In the genomic region with DNA sequence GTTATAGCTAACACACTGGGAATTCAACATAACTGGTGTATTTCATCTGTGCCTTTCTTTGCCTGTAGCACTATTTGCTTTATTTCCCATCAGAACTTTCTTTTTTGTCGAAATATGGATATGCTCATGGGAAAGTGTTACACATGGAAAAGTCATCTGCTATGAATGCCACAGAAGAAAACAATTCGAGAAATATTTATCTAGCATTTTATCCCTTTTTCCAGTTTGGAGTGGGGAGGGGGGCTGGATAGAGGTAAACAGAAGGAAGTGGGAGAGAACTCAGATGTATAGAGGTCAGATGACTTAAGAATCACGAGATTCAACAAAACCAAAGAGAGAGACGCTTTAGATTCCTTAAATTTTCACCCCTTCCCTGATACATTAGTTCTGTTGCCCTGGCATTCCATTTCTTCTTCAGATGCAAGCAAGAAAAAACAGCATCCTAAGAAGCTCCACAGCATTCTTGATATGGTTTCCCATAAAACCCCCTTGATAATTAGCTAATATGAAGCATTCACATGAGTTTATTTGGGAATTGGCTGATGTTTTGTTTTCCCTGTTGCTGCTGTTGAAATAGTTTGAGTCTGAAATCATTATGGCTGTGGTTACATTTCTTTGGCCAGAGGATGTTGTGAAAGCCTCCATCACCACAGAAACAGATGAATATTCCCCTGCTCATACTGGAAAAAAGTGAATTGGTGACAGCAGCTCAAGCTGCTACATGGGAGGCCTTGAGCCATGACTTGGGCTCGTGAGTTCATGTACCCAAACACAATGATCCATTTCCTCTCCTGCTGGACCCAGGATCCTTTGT, we compare ENCODE assay signal across 15 cellular contexts.
A peak's percentile ranks its signal among the peaks of the same experiment; 100 is the strongest.
DNase-seq lines count a peak whose midpoint lies in the region; ATAC-seq, FAIRE-seq and TF ChIP-seq lines count a peak whose summit lies in the region.
"Had no signal": no experiment of that assay in that cellular context is flagged by ENCODE, and none has a peak within 500 bp of the region (broad histone marks: within the 10 kb centered on the region; RNA-seq: fewer than 3 reads in every experiment).

No MANE protein-coding gene starts in this region.

- no peak overlapping the region for H2AFZ ChIP-seq in mammary epithelial cell (ENCODE audit: low read depth, low read length)

- H3K4me2 ChIP-seq in A549 (peak overlapping the region; percentile 52), mammary epithelial cell (ENCODE audit: insufficient read depth, low read depth, low read length) (peak overlapping the region; percentile 20)

- no peak overlapping the region for H3K4me3 Mint-ChIP-seq in CD8-positive, alpha-beta memory T cell
- H3K4me3 Mint-ChIP-seq: activated B cell treated with CpG ODN at 0.5 μM for 24 hours had no signal

- H3K27me3 ChIP-seq in mammary epithelial cell (ENCODE audit: insufficient read depth, low read length), result no peaks in the 10 kb centered on the region
- H3K27me3 ChIP-seq in lower lobe of right lung (ENCODE audit: low read depth), result no peaks in the 10 kb centered on the region
- no peaks in the 10 kb centered on the region for H3K27me3 ChIP-seq in CD8-positive, alpha-beta memory T cell (ENCODE audit: insufficient read depth, low read length, poor library complexity, severe bottlenecking)
- H3K27me3 ChIP-seq: adrenal gland had no signal

- TF ChIP-seq POLR2A in A549 (IDR thresholded peaks at IDR 0.05; ENCODE audit: low read length), result no peak

- TF ChIP-seq EP300 in A549 (IDR thresholded peaks at IDR 0.05), result no peak

- H3K9me3 ChIP-seq in A549 (0 out of 3 replicates have a peak, but pooled peaks cover 2% of the 10 kb centered on the region), mammary epithelial cell (replicated peaks; ENCODE audit: insufficient read depth, low read length) (peaks cover 2% of the 10 kb centered on the region), lower lobe of right lung (no peaks in the 10 kb centered on the region)
- no peaks in the 10 kb centered on the region for H3K9me3 ChIP-seq in CD8-positive, alpha-beta memory T cell (ENCODE audit: low read length)
- H3K9me3 ChIP-seq: adrenal gland had no signal

- H3K9ac ChIP-seq in mammary epithelial cell (ENCODE audit: insufficient read depth, low read length), result no peak overlapping the region

- no peak overlapping the region for H3K4me3 ChIP-seq in A549
- H3K4me3 ChIP-seq in mammary epithelial cell (replicated peaks in 1 of 3; ENCODE audit: insufficient read depth in 1 of 3, low read depth in 2 of 3, low read length in 3 of 3), result no peak overlapping the region
- H3K4me3 ChIP-seq in lower lobe of right lung, result no peak overlapping the region
- H3K4me3 ChIP-seq in CD8-positive, alpha-beta memory T cell (ENCODE audit: low read length), result no peak overlapping the region
- H3K4me3 ChIP-seq: adrenal gland had no signal

- H3K36me3 Mint-ChIP-seq in CD8-positive, alpha-beta memory T cell, result no peaks in the 10 kb centered on the region

- no peaks in the 10 kb centered on the region for H4K20me1 ChIP-seq in mammary epithelial cell (ENCODE audit: insufficient read depth, low read length)

- H3K27ac ChIP-seq in A549, result peak overlapping the region; percentile 58 to 84
- H3K27ac ChIP-seq in mammary epithelial cell (ENCODE audit: insufficient read depth, low read depth, low read length), result peak overlapping the region; percentile 47
- H3K27ac ChIP-seq in lower lobe of right lung, result peak overlapping the region; percentile 51
- no peak overlapping the region for H3K27ac ChIP-seq in CD8-positive, alpha-beta memory T cell (ENCODE audit: low read depth, low read length)

- H3K9me3 Mint-ChIP-seq in CD8-positive, alpha-beta memory T cell, result peaks cover 0 to 3% (median 0%) of the 10 kb centered on the region in 5 donors

- CTCF ChIA-PET in A549 (lab: Yijun Ruan, JAX) (interaction anchor here (1.0 to 1.4 kb wide), 3 partner anchors 9 to 928 kb away, joined by 3 to 7 read pairs (median 3); no protein-coding TSS in a partner anchor), mammary epithelial cell (lab: Charles Lee; ENCODE audit: low non-redundant PET) (no interaction called here)
- CTCF ChIA-PET in CD8-positive, alpha-beta memory T cell (lab: Charles Lee), result no interaction called here

- ATAC-seq in A549 (peak; percentile 50 to 70; a peak in 4 of 6 replicates), lower lobe of right lung (peak; percentile 43 to 64)

- dilution Hi-C loops in mammary epithelial cell (cut with HindIII; ENCODE audit: low sequenced_read_pairs), result no loop called here

- intact Hi-C loops in mammary epithelial cell (cut with micrococcal nuclease), result loop anchor here (2.0 kb wide), 1 partner anchor 14 kb away; no protein-coding TSS in a partner anchor
- intact Hi-C loops in lower lobe of right lung (cut with DNase I), result no loop called here

- peaks cover 44% of the 10 kb centered on the region for H3K4me1 ChIP-seq in A549
- peaks cover 19% of the 10 kb centered on the region for H3K4me1 ChIP-seq in mammary epithelial cell (ENCODE audit: insufficient read depth, low read length)
- H3K4me1 ChIP-seq in lower lobe of right lung, result no peaks in the 10 kb centered on the region
- H3K4me1 ChIP-seq in CD8-positive, alpha-beta memory T cell (ENCODE audit: insufficient read depth, low read length), result no peaks in the 10 kb centered on the region

- in situ Hi-C loops in mammary epithelial cell (cut with MboI; ENCODE audit: low sequenced_read_pairs in 2 of 2), result no loop called here

- TF ChIP-seq RAD21 in A549 (conservative IDR thresholded peaks at IDR 0.05 in 1 of 2, IDR thresholded peaks at IDR 0.05 in 1 of 2), result no peak

- 29% methylated on average over 5 of the region's 5 CpGs for WGBS in A549 (ENCODE audit: missing lambda C conversion rate)
- WGBS in mammary epithelial cell (ENCODE audit: low coverage, missing lambda C conversion rate), result 52% methylated on average over 5 of the region's 5 CpGs

- H3K27ac Mint-ChIP-seq in CD8-positive, alpha-beta memory T cell, result no peak overlapping the region
- H3K27ac Mint-ChIP-seq: activated B cell treated with CpG ODN at 0.5 μM for 24 hours had no signal

- no peaks in the 10 kb centered on the region for H3K79me2 ChIP-seq in mammary epithelial cell (ENCODE audit: insufficient read depth, low read length)

- peaks cover 4 to 11% of the 10 kb centered on the region in 2 donors for H3K27me3 Mint-ChIP-seq in CD8-positive, alpha-beta memory T cell

- H3K4me1 Mint-ChIP-seq in CD8-positive, alpha-beta memory T cell, result no peaks in the 10 kb centered on the region
- H3K4me1 Mint-ChIP-seq: activated B cell treated with CpG ODN at 0.5 μM for 24 hours had no signal

- no TSS peak for BruUV-seq in mammary epithelial cell (replicated peaks; lab: Mats Ljungman, UMichigan)

- H3K36me3 ChIP-seq in mammary epithelial cell (ENCODE audit: insufficient read depth, low read length), result no peaks in the 10 kb centered on the region
- H3K36me3 ChIP-seq in lower lobe of right lung, result no peaks in the 10 kb centered on the region
- H3K36me3 ChIP-seq in CD8-positive, alpha-beta memory T cell (ENCODE audit: insufficient read depth, low read length), result no peaks in the 10 kb centered on the region
- H3K36me3 ChIP-seq: adrenal gland had no signal

- no peak for FAIRE-seq in A549 (lab: Jason Lieb, UNC)
- FAIRE-seq: GM18507, keratinocyte had no signal

- POLR2A ChIA-PET in A549 (lab: Yijun Ruan, JAX), result interaction anchor here (1.2 kb wide), 1 partner anchor 10 kb away, joined by 3 read pairs; no protein-coding TSS in a partner anchor
- POLR2A ChIA-PET in CD8-positive, alpha-beta memory T cell (lab: Charles Lee), result no interaction called here

- DNase-seq in A549 (ENCODE audit: low read depth in 1 of 2, low spot score in 1 of 2) (peak in 1 of 2 experiments; percentile 44), NCI-H226 (peak; percentile 85), mammary epithelial cell (peak; percentile 84), lower lobe of right lung (no peak), NCI-H526 treated with DMSO at 0.1 percent for 48 hours (lab: John Stamatoyannopoulos, UW) (no peak), NCI-H1436 treated with DMSO at 0.1 percent for 48 hours (lab: John Stamatoyannopoulos, UW) (no peak), T-helper 9 cell (no peak)
- DNase-seq in CD8-positive, alpha-beta memory T cell, result no peak
- DNase-seq: ACHN; activated B cell treated with CpG ODN at 0.5 μM for 24 hours; adrenal gland; MM.1S; stimulated activated CD4-positive, alpha-beta T cell treated with anti-CD3 and anti-CD28 coated beads, Interleukin-4, amount 100 ng/mL, for 4 hours had no signal

- TF ChIP-seq CTCF in A549 (IDR thresholded peaks at IDR 0.05) (no peak), mammary epithelial cell (conservative IDR thresholded peaks at IDR 0.05 in 1 of 2, IDR thresholded peaks at IDR 0.05 in 1 of 2; ENCODE audit: extremely low read depth in 1 of 2, insufficient read depth in 1 of 2, low read depth in 1 of 2, low read length in 2 of 2) (no peak), lower lobe of right lung (IDR thresholded peaks at IDR 0.05) (no peak)

TF ChIP-seq in A549, 52 proteins besides CTCF, POLR2A, EP300 and RAD21:
- no peak for TF ChIP-seq RNF2 (IDR thresholded peaks at IDR 0.05; ENCODE audit: borderline replicate concordance, low read depth)
- TF ChIP-seq MYC (IDR thresholded peaks at IDR 0.05; ENCODE audit: borderline replicate concordance, low read length), result no peak
- no peak for TF ChIP-seq FOSL2 (IDR thresholded peaks at IDR 0.05)
- TF ChIP-seq FOSL2 (CRISPR knock-in tag; IDR thresholded peaks at IDR 0.05), result peak; percentile 19; the same call in 1 of the 2 replicates
- peak in 1 of 2 experiments; percentile 48; a peak in 1 of 4 replicates for TF ChIP-seq CEBPB (IDR thresholded peaks at IDR 0.05)
TF ChIP-seq in A549: peak in this region for 2.

Comparison
In these comparisons a context has a peak if more than half of its experiments do, and no peak if none do; other contexts are left out.
1. DNase-seq: peak in NCI-H226 (single experiment) and mammary epithelial cell (single experiment); none in lower lobe of right lung (single experiment), NCI-H526 treated with DMSO at 0.1 percent for 48 hours (single experiment), NCI-H1436 treated with DMSO at 0.1 percent for 48 hours (single experiment), CD8-positive, alpha-beta memory T cell (0 of 5) and T-helper 9 cell (single experiment).